25 cellular contexts compared by ENCODE assay signal in the genomic region with DNA sequence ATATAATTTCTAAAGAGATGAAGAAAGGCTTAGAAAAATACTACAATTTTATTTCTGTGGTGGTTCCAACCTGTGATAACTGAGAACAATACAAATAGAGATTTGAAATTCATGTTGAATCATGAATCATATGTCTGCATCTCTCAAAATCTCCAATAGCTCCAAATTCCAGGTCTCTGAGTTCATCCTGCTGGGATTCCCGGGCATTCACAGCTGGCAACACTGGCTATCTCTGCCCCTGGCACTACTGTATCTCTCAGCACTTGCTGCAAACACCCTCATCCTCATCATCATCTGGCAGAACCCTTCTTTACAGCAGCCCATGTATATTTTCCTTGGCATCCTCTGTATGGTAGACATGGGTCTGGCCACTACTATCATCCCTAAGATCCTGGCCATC. TPM values are rescaled to one million over a fixed set of nuclear protein-coding genes. Genes with fewer than 3 reads are reported as not detected.
DNase-seq lines count a peak whose midpoint lies in the region; ATAC-seq, FAIRE-seq and TF ChIP-seq lines count a peak whose summit lies in the region.
"Had no signal": no experiment of that assay in that cellular context is flagged by ENCODE, and none has a peak within 500 bp of the region (broad histone marks: within the 10 kb centered on the region; RNA-seq: fewer than 3 reads in every experiment).

A gene with protein sequence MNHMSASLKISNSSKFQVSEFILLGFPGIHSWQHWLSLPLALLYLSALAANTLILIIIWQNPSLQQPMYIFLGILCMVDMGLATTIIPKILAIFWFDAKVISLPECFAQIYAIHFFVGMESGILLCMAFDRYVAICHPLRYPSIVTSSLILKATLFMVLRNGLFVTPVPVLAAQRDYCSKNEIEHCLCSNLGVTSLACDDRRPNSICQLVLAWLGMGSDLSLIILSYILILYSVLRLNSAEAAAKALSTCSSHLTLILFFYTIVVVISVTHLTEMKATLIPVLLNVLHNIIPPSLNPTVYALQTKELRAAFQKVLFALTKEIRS (plus strand): TSS at position 53 of the 400 bp plus-strand sequence. CDS start 69 bp downstream, at position 122.

- peak within 1 kb of the TSS; percentile 46 for H3K4me2 ChIP-seq in A549

- peaks cover 0 to 22% of the 10 kb centered on the region in 2 donors for H3K36me3 Mint-ChIP-seq in activated naive CD4-positive, alpha-beta T cell treated with anti-CD3 and anti-CD28 coated beads, Interleukin-2, amount 50 U/mL, for 72 hours

- peak in 1 of 2 experiments; percentile 8 for DNase-seq in A549 (ENCODE audit: low read depth in 1 of 2, low spot score in 1 of 2)
- DNase-seq in HT1080 (ENCODE audit: low read depth), result peak; percentile 56
- peak; percentile 42 for DNase-seq in epithelial cell of esophagus (ENCODE audit: low read depth)
- peak; percentile 38 for DNase-seq in kidney tubule cell (ENCODE audit: low spot score)
- DNase-seq in activated naive CD4-positive, alpha-beta T cell treated with anti-CD3 and anti-CD28 coated beads, Interleukin-2, amount 50 U/mL, for 72 hours (ENCODE audit: low spot score in 2 of 2), result no peak
- DNase-seq in activated gamma-delta T cell treated with Interleukin-2 at 50 U/mL for 16 hours, result no peak
- DNase-seq in NCI-H345 treated with DMSO at 0.1 percent for 48 hours (lab: John Stamatoyannopoulos, UW; ENCODE audit: unreplicated experiment), result no peak
- no peak for DNase-seq in frontal cortex (ENCODE audit: low spot score in 2 of 2)
- DNase-seq: 8988T; BE2C; Caco-2; CD4-positive, CD25-positive, alpha-beta regulatory T cell; GF-D8; GOT3; Karpas-422; NCI-H1105; NCI-H1694; NCI-H2081 treated with DMSO at 0.1 percent for 48 hours; NCI-H510A; NCI-H748 treated with DMSO at 0.1 percent for 48 hours; NK-92 treated with Interleukin-12 subunit alpha and Interleukin-12 subunit beta, amount 100 ng/mL, for 24 hours; Peyer's patch had no signal

- TF ChIP-seq POLR2A in A549 (IDR thresholded peaks at IDR 0.05; ENCODE audit: low read length), result no peak

- no peak for TF ChIP-seq CTCF in A549 (IDR thresholded peaks at IDR 0.05)
- TF ChIP-seq CTCF in epithelial cell of esophagus (IDR thresholded peaks at IDR 0.05; ENCODE audit: insufficient read depth, low read depth, low read length, missing control alignments), result no peak

- no peak within 1 kb of the TSS for H3K27ac Mint-ChIP-seq in activated naive CD4-positive, alpha-beta T cell treated with anti-CD3 and anti-CD28 coated beads, Interleukin-2, amount 50 U/mL, for 72 hours
- H3K27ac Mint-ChIP-seq: CD4-positive, CD25-positive, alpha-beta regulatory T cell; IgD-negative memory B cell had no signal

- peak; percentile 83 to 88 for ATAC-seq in A549
- ATAC-seq in activated naive CD4-positive, alpha-beta T cell treated with anti-CD3 and anti-CD28 coated beads, Interleukin-2, amount 50 U/mL, for 72 hours, result no peak
- ATAC-seq: Right ventricle myocardium inferior had no signal

- FAIRE-seq in A549 (lab: Jason Lieb, UNC) (no peak), frontal cortex (lab: Jason Lieb, UNC) (no peak)
- FAIRE-seq: HTR-8/SVneo had no signal

- no peak for TF ChIP-seq RAD21 in A549 (conservative IDR thresholded peaks at IDR 0.05 in 1 of 2, IDR thresholded peaks at IDR 0.05 in 1 of 2)

- no peaks in the 10 kb centered on the region for H3K9me3 ChIP-seq in A549
- H3K9me3 ChIP-seq: BE2C, Caco-2 had no signal

- CTCF ChIA-PET in A549 (lab: Yijun Ruan, JAX), result interaction anchor here (0.7 to 2.0 kb wide), 3 partner anchors 25 to 73 kb away, joined by 3 to 4 read pairs (median 4); no protein-coding TSS in a partner anchor

- H3K9me3 Mint-ChIP-seq in activated naive CD4-positive, alpha-beta T cell treated with anti-CD3 and anti-CD28 coated beads, Interleukin-2, amount 50 U/mL, for 72 hours, result peaks cover 9 to 12% of the 10 kb centered on the region in 2 donors

- H3K4me1 ChIP-seq in A549, result peaks cover 6% of the 10 kb centered on the region; the same call in 1 of the 3 replicates
- H3K4me1 ChIP-seq: BE2C, Caco-2, Peyer's patch had no signal

- 0% methylated on average over 1 of the region's 1 CpG for WGBS in A549 (ENCODE audit: missing lambda C conversion rate)

- POLR2A ChIA-PET in A549 (lab: Yijun Ruan, JAX), result no interaction called here

- H3K27ac ChIP-seq in A549, result peak within 1 kb of the TSS in 1 of 2 experiments; percentile 64; a peak in 4 of 6 replicates
- H3K27ac ChIP-seq: Peyer's patch had no signal

- H3K4me3 ChIP-seq in A549 (no peak within 1 kb of the TSS), epithelial cell of esophagus (ENCODE audit: low read length) (no peak within 1 kb of the TSS)
- H3K4me3 ChIP-seq: Peyer's patch had no signal

- no peak for TF ChIP-seq EP300 in A549 (IDR thresholded peaks at IDR 0.05)

TF ChIP-seq in A549, 52 proteins besides CTCF, POLR2A, EP300 and RAD21:
- no peak for TF ChIP-seq JUNB (IDR thresholded peaks at IDR 0.05)
- TF ChIP-seq TP53 (CRISPR knock-in tag; IDR thresholded peaks at IDR 0.05), result no peak
- TF ChIP-seq RNF2 (IDR thresholded peaks at IDR 0.05; ENCODE audit: borderline replicate concordance, low read depth), result no peak
- no peak for TF ChIP-seq KDM5A (IDR thresholded peaks at IDR 0.05)
- TF ChIP-seq HEYL (CRISPR knock-in tag; IDR thresholded peaks at IDR 0.05), result no peak
- no peak for TF ChIP-seq HMGXB4 (CRISPR knock-in tag; IDR thresholded peaks at IDR 0.05; ENCODE audit: borderline replicate concordance)
- no peak for TF ChIP-seq ZNF302 (CRISPR knock-in tag; IDR thresholded peaks at IDR 0.05)
- no peak for TF ChIP-seq TFCP2L1 (CRISPR knock-in tag; IDR thresholded peaks at IDR 0.05)
- TF ChIP-seq RCOR1 (IDR thresholded peaks at IDR 0.05; ENCODE audit: low read depth, low read length), result no peak
- TF ChIP-seq NFE2L2 (conservative IDR thresholded peaks at IDR 0.05; ENCODE audit: low read length), result no peak
- no peak for TF ChIP-seq NR3C1 (IDR thresholded peaks at IDR 0.05)
- TF ChIP-seq FOSL2 (IDR thresholded peaks at IDR 0.05), result no peak
- TF ChIP-seq FOSL2 (CRISPR knock-in tag; IDR thresholded peaks at IDR 0.05), result no peak
TF ChIP-seq in A549: peak in this region for 0.

RNA-seq across cellular contexts. Expression of the gene that starts here (rescaled TPM):
- polyA plus RNA-seq in A549 (2011; rRNA removed) (not detected in 2 replicates), A549 (2017; fragmentation: RNase III; extraction: RNeasy Plus Mini Kit Qiagen cat#74134 plus additional on column Dnase treatment) (not detected in 3 replicates)
- not detected in 2 replicates for polyA plus RNA-seq in A549 (2012; cell fraction: cytosol; rRNA removed)
- polyA plus RNA-seq in A549 (2012; cell fraction: nucleus; rRNA removed), result not detected in 2 replicates
- not detected in 2 replicates for polyA minus RNA-seq in A549 (2011; rRNA and poly(A)+ RNA removed)
- not detected in 2 replicates for total RNA-seq in HT1080 (2014; rRNA removed; shearing (Covaris generic))
- polyA plus RNA-seq in HT1080 (2015; cell fraction: cytosol; rRNA removed), result not detected in 2 replicates
- polyA plus RNA-seq in HT1080 (2015; cell fraction: nucleus; rRNA removed), result not detected in 2 replicates
- total RNA-seq in activated naive CD4-positive, alpha-beta T cell treated with anti-CD3 and anti-CD28 coated beads, Interleukin-2, amount 50 U/mL, for 72 hours, result under 1 TPM; 0.48 to 0.93 TPM
- not detected for total RNA-seq in frontal cortex
- total RNA-seq: Caco-2; CD4-positive, CD25-positive, alpha-beta regulatory T cell; Peyer's patch; Right ventricle myocardium inferior had no signal
- polyA plus RNA-seq: IgD-negative memory B cell had no signal

Comparison
In these comparisons a context has a peak if more than half of its experiments do, and no peak if none do; other contexts are left out.
1. Peak in ATAC-seq and H3K4me2 ChIP-seq in A549; RNA of the gene not detected or under 1 TPM.
2. Peak in DNase-seq in HT1080; RNA of the gene not detected or under 1 TPM.
3. DNase-seq: peak in epithelial cell of esophagus (single experiment) and kidney tubule cell (single experiment); none in activated naive CD4-positive, alpha-beta T cell treated with anti-CD3 and anti-CD28 coated beads, Interleukin-2, amount 50 U/mL, for 72 hours (0 of 2), activated gamma-delta T cell treated with Interleukin-2 at 50 U/mL for 16 hours (single experiment), NCI-H345 treated with DMSO at 0.1 percent for 48 hours (single experiment) and frontal cortex (0 of 2).